ENCODE assay signal across 8 cellular contexts in the genomic region with DNA sequence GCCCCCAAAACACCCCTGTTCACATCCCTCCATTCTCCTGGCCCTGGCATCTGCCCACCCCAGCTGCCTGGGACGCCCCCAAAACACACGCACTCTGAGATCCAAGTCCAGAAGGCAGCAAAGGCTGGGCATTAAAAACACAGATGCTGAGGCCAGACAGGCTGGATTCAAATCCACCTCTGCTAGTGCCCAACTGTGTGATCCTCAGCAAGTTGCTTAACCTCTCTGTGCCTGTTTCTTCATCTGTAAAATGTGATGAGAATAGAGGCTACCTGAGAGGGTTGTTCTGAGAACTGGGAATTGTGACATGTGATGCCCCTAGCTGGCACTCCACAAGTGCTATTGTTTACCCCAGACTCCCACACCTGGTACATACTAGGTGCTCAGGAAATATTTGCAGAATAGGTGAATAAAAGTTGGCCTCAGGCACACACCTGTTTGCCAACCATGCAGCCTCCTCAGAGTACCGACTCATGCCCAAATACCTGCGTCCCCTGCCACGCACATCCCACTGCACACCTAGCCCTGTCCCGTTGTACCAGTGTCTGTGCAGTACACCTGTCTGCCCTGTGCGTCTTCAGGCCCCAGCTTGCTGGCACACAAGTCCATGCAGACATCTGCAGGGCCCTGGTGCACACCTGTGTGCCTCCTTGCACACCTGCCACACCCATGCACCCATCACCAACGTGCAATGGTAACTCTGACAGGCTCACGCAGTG. TPM values are rescaled to one million over a fixed set of nuclear protein-coding genes. Genes with fewer than 3 reads are reported as not detected.
DNase-seq lines count a peak whose midpoint lies in the region; ATAC-seq, FAIRE-seq and TF ChIP-seq lines count a peak whose summit lies in the region.

No MANE protein-coding gene starts in this region.

- H3K36me3 ChIP-seq in PC-3 (ENCODE audit: low read depth, low read length) = no peaks in the 10 kb centered on the region
- no peaks in the 10 kb centered on the region for H3K36me3 ChIP-seq in pancreas
- no peaks in the 10 kb centered on the region for H3K36me3 ChIP-seq in Karpas-422 (ENCODE audit: insufficient read depth, low read length)

- no peak for TF ChIP-seq CTCF in CD14-positive monocyte (IDR thresholded peaks at IDR 0.05)
- no peak for TF ChIP-seq CTCF in PC-3 (conservative IDR thresholded peaks at IDR 0.05; ENCODE audit: low read depth, low read length)
- no peak for TF ChIP-seq CTCF in fibroblast of mammary gland (conservative IDR thresholded peaks at IDR 0.05; ENCODE audit: control insufficient read depth, insufficient read depth, low read depth, low read length)
- TF ChIP-seq CTCF in pancreas (IDR thresholded peaks at IDR 0.05) = no peak

- H3F3A ChIP-seq in PC-3 (ENCODE audit: low read length, unreplicated experiment) = no peaks in the 10 kb centered on the region

- no TSS peak for BruUV-seq in PC-3 (replicated peaks; lab: Mats Ljungman, UMichigan)

- no peak overlapping the region for H3K9ac ChIP-seq in PC-3 (ENCODE audit: low read length)
- H3K9ac ChIP-seq in Karpas-422 (ENCODE audit: low read length) = no peak overlapping the region

- H3K9me2 ChIP-seq in PC-3 (replicated peaks; ENCODE audit: low read length) = no peaks in the 10 kb centered on the region
- no peaks in the 10 kb centered on the region for H3K9me2 ChIP-seq in Karpas-422 (replicated peaks; ENCODE audit: insufficient read depth, low read length)

- no peak for TF ChIP-seq POLR2A in H54 (IDR thresholded peaks at IDR 0.05; ENCODE audit: low read depth, low read length)

- H3K27ac ChIP-seq in PC-3 (ENCODE audit: low read length) = no peak overlapping the region
- H3K27ac ChIP-seq in pancreas = peak overlapping the region in 1 of 4 donors; percentile 50
- no peak overlapping the region for H3K27ac ChIP-seq in Karpas-422 (ENCODE audit: low read length)

- FAIRE-seq in pancreas (lab: Jason Lieb, UNC) (no peak), H54 (lab: Jason Lieb, UNC) (no peak)

- H3K27me3 ChIP-seq in PC-3 (ENCODE audit: low read length) (no peaks in the 10 kb centered on the region), pancreas (no peaks in the 10 kb centered on the region), Karpas-422 (ENCODE audit: low read length) (no peaks in the 10 kb centered on the region)

- H4K20me1 ChIP-seq in PC-3 (ENCODE audit: low read length) (no peaks in the 10 kb centered on the region), Karpas-422 (ENCODE audit: insufficient read depth, low read depth, low read length) (peaks cover 10% of the 10 kb centered on the region; the same call in 1 of the 2 replicates)

- H2AFZ ChIP-seq in PC-3 (ENCODE audit: low read length) = no peak overlapping the region
- H2AFZ ChIP-seq in Karpas-422 (ENCODE audit: low read length) = no peak overlapping the region

- peaks cover 14 to 27% of the 10 kb centered on the region in 2 donors for H3K36me3 Mint-ChIP-seq in CD14-positive monocyte

- peak overlapping the region; percentile 54 for H3K4me2 ChIP-seq in PC-3 (ENCODE audit: low read length)
- H3K4me2 ChIP-seq in Karpas-422 (ENCODE audit: low read depth, low read length, poor library complexity, severe bottlenecking) = no peak overlapping the region

- H3K27me3 Mint-ChIP-seq in CD14-positive monocyte (ENCODE audit: low read depth in 3 of 3) = peaks cover 14 to 27% (median 14%) of the 10 kb centered on the region in 3 donors

- H3K4me3 ChIP-seq in PC-3 (ENCODE audit: low read length) = no peak overlapping the region
- H3K4me3 ChIP-seq in fibroblast of mammary gland (ENCODE audit: control insufficient read depth, low read depth, low read length) = peak overlapping the region; percentile 62
- H3K4me3 ChIP-seq in pancreas = peak overlapping the region in 3 of 4 donors; percentile 31 to 65 (median 40)
- no peak overlapping the region for H3K4me3 ChIP-seq in Karpas-422 (ENCODE audit: low read length)

- CTCF ChIA-PET in PC-3 (lab: Charles Lee) = no interaction called here

- H3K4me1 ChIP-seq in PC-3 (ENCODE audit: insufficient read depth, low read length) (peaks cover 9% of the 10 kb centered on the region; the same call in 1 of the 2 replicates), pancreas (peaks cover 4 to 11% (median 7%) of the 10 kb centered on the region in 3 donors), Karpas-422 (ENCODE audit: low read length) (peaks cover 3% of the 10 kb centered on the region; the same call in 1 of the 2 replicates)

- 82 to 88% methylated on average over 9 of the region's 9 CpGs for WGBS in pancreas, 2 donors

- DNase-seq in CD14-positive monocyte (ENCODE audit: low spot score) (no peak), PC-3 (peak; percentile 17), fibroblast of mammary gland (ENCODE audit: low read depth) (no peak), pancreas (no peak), COLO829 (ENCODE audit: low spot score) (no peak), H54 (ENCODE audit: insufficient read length, low spot score) (no peak), Karpas-422 (no peak)

- H3K4me1 Mint-ChIP-seq in CD14-positive monocyte = peaks cover 77% of the 10 kb centered on the region

- H3K9me3 ChIP-seq in PC-3 (ENCODE audit: low read length) (no peaks in the 10 kb centered on the region), pancreas (no peaks in the 10 kb centered on the region), Karpas-422 (ENCODE audit: low read length) (no peaks in the 10 kb centered on the region)

- no peak for ATAC-seq in PC-3
- ATAC-seq in pancreas = no peak
- ATAC-seq in GM21619 (IDR thresholded peaks at IDR 0.05; ENCODE audit: unreplicated experiment) = no peak

- peaks cover 0 to 3% (median 0%) of the 10 kb centered on the region in 7 donors for H3K9me3 Mint-ChIP-seq in CD14-positive monocyte

- H3K27ac Mint-ChIP-seq in CD14-positive monocyte = peak overlapping the region; percentile 60 to 84 (median 76)

- intact Hi-C loops in CD14-positive monocyte (cut with micrococcal nuclease) (no loop called here), PC-3 (cut with micrococcal nuclease) (no loop called here), pancreas (cut with DNase I) (no loop called here)

- H3K79me2 ChIP-seq in PC-3 (ENCODE audit: low read length) (peaks cover 5% of the 10 kb centered on the region), Karpas-422 (ENCODE audit: low read length) (no peaks in the 10 kb centered on the region)

- POLR2A ChIA-PET in PC-3 (lab: Charles Lee; ENCODE audit: unreplicated experiment) = no interaction called here

- H3K4me3 Mint-ChIP-seq in CD14-positive monocyte = peak overlapping the region; percentile 97 to 99

RNA-seq across cellular contexts. Expression of gene PLXND1, which starts 2.1 kb away (rescaled TPM):
- polyA plus RNA-seq in CD14-positive monocyte (1 to 10 TPM; 7.1 to 9.9 TPM), pancreas (10 to 100 TPM; 52.5 to 66.2 TPM)
- total RNA-seq in PC-3 (2014; rRNA removed) (19.2 and 21.8 TPM in 2 replicates), pancreas (10 to 100 TPM; 15.5 to 48.5 (median 21.7) TPM)
- total RNA-seq in Karpas-422 (2014; rRNA removed; shearing (Covaris generic); ENCODE audit: low replicate concordance) = 0.52 TPM in 1 of 2 replicates, not detected in the other

Comparison
In these comparisons a context has a peak if more than half of its experiments do, and no peak if none do; other contexts are left out.
1. H3K4me3 ChIP-seq: peak in fibroblast of mammary gland (single experiment) and pancreas (3 of 4); none in PC-3 (single experiment) and Karpas-422 (single experiment).
2. RNA of gene PLXND1, which starts 2.1 kb away (total RNA-seq): 15.5 to 48.5 TPM in pancreas and 19.2 to 21.8 TPM in PC-3; 0.52 TPM in Karpas-422; every median in the first group is over 10 times any median in the second.